In the genomic region with DNA sequence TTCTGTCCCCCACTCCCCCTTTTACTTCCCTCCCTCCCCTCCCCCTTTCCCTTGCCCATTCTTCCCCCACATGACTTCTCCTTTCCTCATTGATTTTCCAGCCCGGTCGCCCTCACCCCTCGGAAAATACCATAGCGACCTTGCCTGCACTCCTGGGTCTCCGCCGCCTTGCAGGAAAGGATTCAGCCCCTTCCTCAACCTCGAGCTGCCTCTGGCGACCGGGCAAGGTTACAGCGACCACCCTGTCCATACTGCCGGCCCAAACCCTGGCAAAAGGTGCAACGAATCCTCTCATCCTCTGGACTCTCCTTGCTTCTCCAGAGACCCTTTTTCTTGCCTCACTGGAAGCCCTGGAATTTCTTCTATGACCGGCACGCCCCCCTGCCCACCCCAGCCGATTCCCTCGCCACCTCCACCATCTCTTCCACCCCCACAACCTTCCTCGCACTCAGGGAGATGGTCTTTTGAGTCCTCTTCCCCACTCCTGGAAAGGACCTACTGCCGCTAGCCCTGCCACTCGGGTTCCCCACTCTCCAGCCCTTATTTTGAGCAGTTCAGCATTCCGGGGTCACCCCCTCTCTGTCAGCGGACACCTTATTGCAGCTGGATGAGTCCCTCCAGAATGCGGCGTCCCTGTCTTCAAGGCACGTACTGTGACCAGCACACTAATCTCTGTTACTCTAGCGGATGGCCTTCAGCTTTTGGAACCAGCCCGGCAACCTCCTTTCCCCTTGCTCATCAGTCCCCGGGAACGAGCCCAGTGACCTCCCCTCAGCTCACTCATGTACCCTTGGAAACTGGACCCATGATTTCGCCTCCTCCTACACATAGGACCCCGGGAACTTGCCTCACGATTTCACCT, we compare ENCODE assay signal across 7 cellular contexts. TPM values are rescaled to one million over a fixed set of nuclear protein-coding genes. Genes with fewer than 3 reads are reported as not detected.
DNase-seq lines count a peak whose midpoint lies in the region; ATAC-seq, FAIRE-seq and TF ChIP-seq lines count a peak whose summit lies in the region.
"Had no signal": no experiment of that assay in that cellular context is flagged by ENCODE, and none has a peak within 500 bp of the region (broad histone marks: within the 10 kb centered on the region; RNA-seq: fewer than 3 reads in every experiment).

No MANE protein-coding gene starts in this region.

- DNase-seq in HCT116 (ENCODE audit: low read depth, low spot score) (no peak), bronchial epithelial cell (ENCODE audit: low read depth) (no peak), neural progenitor cell (ENCODE audit: low spot score) (peak; percentile 10), GM20000 (ENCODE audit: low spot score) (no peak), NCI-H1694 (lab: John Stamatoyannopoulos, UW) (no peak), GDM1 (lab: John Stamatoyannopoulos, UW) (no peak)

- ATAC-seq in HCT116 = no peak

- H3K9me3 ChIP-seq in HCT116 (ENCODE audit: control insufficient read depth in 1 of 2, insufficient read depth in 1 of 2, low read depth in 1 of 2, low read length in 2 of 2) (no peaks in the 10 kb centered on the region), neural progenitor cell (ENCODE audit: low read depth) (no peaks in the 10 kb centered on the region)

- H3K9me3 Mint-ChIP-seq in neural progenitor cell = peaks cover 2% of the 10 kb centered on the region

- BruUV-seq in HCT116 (replicated peaks; lab: Mats Ljungman, UMichigan) = no TSS peak

- RAD21 ChIA-PET in HCT116 (lab: Charles Lee; ENCODE audit: low non-redundant PET in 1 of 2, low total read pairs in 2 of 2, uncharacterized antibody in 2 of 2, unreplicated experiment in 2 of 2) = no interaction called here

- peak overlapping the region; percentile 94 for H3K9ac ChIP-seq in HCT116 (ENCODE audit: low read length)
- H3K9ac ChIP-seq in neural progenitor cell = no peak overlapping the region

- H3K4me3 ChIP-seq in HCT116 (replicated peaks in 1 of 2; ENCODE audit: low read depth in 1 of 2, low read length in 2 of 2) (peak overlapping the region; percentile 75 to 83), bronchial epithelial cell (ENCODE audit: low read depth, low read length) (peak overlapping the region; percentile 58), neural progenitor cell (peak overlapping the region; percentile 67)

- H3K4me2 ChIP-seq in HCT116 (ENCODE audit: low read length) (peak overlapping the region; percentile 90), neural progenitor cell (peak overlapping the region; percentile 80)

- peaks cover 29% of the 10 kb centered on the region for H3K4me1 Mint-ChIP-seq in neural progenitor cell

- H3K27me3 ChIP-seq in HCT116 (ENCODE audit: insufficient read depth, low read length) (no peaks in the 10 kb centered on the region), bronchial epithelial cell (ENCODE audit: control insufficient read depth, insufficient read depth, low read length) (no peaks in the 10 kb centered on the region), neural progenitor cell (no peaks in the 10 kb centered on the region)

- peak overlapping the region; percentile 100 for H3K4me3 Mint-ChIP-seq in neural progenitor cell

- H3K79me2 ChIP-seq in HCT116 (ENCODE audit: insufficient read depth, low read length) (peaks cover 31% of the 10 kb centered on the region), neural progenitor cell (ENCODE audit: low read depth) (no peaks in the 10 kb centered on the region)

- H3K4me1 ChIP-seq in HCT116 (ENCODE audit: control insufficient read depth in 1 of 2, insufficient read depth in 2 of 2, low read length in 2 of 2) (peaks cover 18 to 35% of the 10 kb centered on the region in 2 experiments), neural progenitor cell (no peaks in the 10 kb centered on the region)

- H4K20me1 ChIP-seq in HCT116 (ENCODE audit: insufficient read depth) (no peaks in the 10 kb centered on the region), neural progenitor cell (ENCODE audit: low read depth) (no peaks in the 10 kb centered on the region)

- peaks cover 8% of the 10 kb centered on the region for H3K27me3 Mint-ChIP-seq in neural progenitor cell (ENCODE audit: insufficient read depth, low read depth)

- H2AFZ ChIP-seq in HCT116 (ENCODE audit: low read depth, low read length, poor library complexity, severe bottlenecking) = no peak overlapping the region
- peak overlapping the region; percentile 75 for H2AFZ ChIP-seq in neural progenitor cell (replicated peaks)

- peaks cover 9% of the 10 kb centered on the region for H3K36me3 Mint-ChIP-seq in neural progenitor cell

- CTCF ChIA-PET in HCT116 (lab: Charles Lee) = interaction anchor here (1.2 to 1.7 kb wide), 2 partner anchors 7 to 8 kb away, joined by 4 read pairs; no protein-coding TSS in a partner anchor

- H3K36me3 ChIP-seq in HCT116 (ENCODE audit: control insufficient read depth in 1 of 2, insufficient read depth in 2 of 2, low read length in 2 of 2) = peaks cover 7 to 12% of the 10 kb centered on the region in 2 experiments; a peak in 2 of 4 replicates
- H3K36me3 ChIP-seq in bronchial epithelial cell (ENCODE audit: control insufficient read depth, insufficient read depth, low read length) = peaks cover 15% of the 10 kb centered on the region
- no peaks in the 10 kb centered on the region for H3K36me3 ChIP-seq in neural progenitor cell

- peak overlapping the region; percentile 87 for H3K27ac Mint-ChIP-seq in neural progenitor cell

- H3K9me2 ChIP-seq in HCT116 (ENCODE audit: insufficient read depth) = no peaks in the 10 kb centered on the region

- no peak for TF ChIP-seq CTCF in HCT116 (IDR thresholded peaks at IDR 0.05 in 2 of 3, conservative IDR thresholded peaks at IDR 0.05 in 1 of 3; ENCODE audit: borderline replicate concordance in 1 of 3, insufficient read depth in 1 of 3, low read depth in 2 of 3, low read length in 2 of 3)
- TF ChIP-seq CTCF in bronchial epithelial cell (IDR thresholded peaks at IDR 0.05; ENCODE audit: insufficient read depth, low read length, severe bottlenecking) = no peak
- TF ChIP-seq CTCF in neural progenitor cell (IDR thresholded peaks at IDR 0.05) = no peak
- no peak for TF ChIP-seq CTCF in GM20000 (IDR thresholded peaks at IDR 0.05; ENCODE audit: extremely low read depth, missing control alignments)

- intact Hi-C loops in HCT116 (cut with micrococcal nuclease) = loop anchor here (2.0 kb wide), 1 partner anchor 39 kb away; a partner anchor contains a TSS

- TF ChIP-seq RAD21 in HCT116 (IDR thresholded peaks at IDR 0.05; ENCODE audit: low read depth) = no peak

- H3K27ac ChIP-seq in HCT116 (ENCODE audit: low read depth, low read length) (peak overlapping the region; percentile 97), neural progenitor cell (peak overlapping the region; percentile 11)

- FAIRE-seq in bronchial epithelial cell (lab: Jason Lieb, UNC) = no peak
- FAIRE-seq: islet of Langerhans had no signal

- POLR2A ChIA-PET in HCT116 (lab: Charles Lee) = interaction anchor here (1.6 to 1.7 kb wide), 2 partner anchors 8 to 94 kb away, joined by 4 to 11 read pairs; a partner anchor contains a TSS

- TF ChIP-seq POLR2A in HCT116 (IDR thresholded peaks at IDR 0.05; ENCODE audit: borderline replicate concordance, extremely low read depth, insufficient read depth, insufficient read length) = no peak

- H3F3A ChIP-seq in neural progenitor cell (ENCODE audit: low read depth) = peaks cover 33% of the 10 kb centered on the region

TF ChIP-seq in HCT116, 20 proteins besides CTCF, POLR2A, EP300 and RAD21:
- TF ChIP-seq ELF1 (IDR thresholded peaks at IDR 0.05; ENCODE audit: borderline replicate concordance, low read depth) (no peak), ZNF274 (IDR thresholded peaks at IDR 0.05; ENCODE audit: low read depth, low read length) (no peak), EZH2 (IDR thresholded peaks at IDR 0.05) (no peak), EGR1 (IDR thresholded peaks at IDR 0.05; ENCODE audit: low read depth) (no peak), EZH2phosphoT487 (IDR thresholded peaks at IDR 0.05; ENCODE audit: borderline replicate concordance) (no peak), SIN3A (IDR thresholded peaks at IDR 0.05; ENCODE audit: low read depth) (no peak), JUND (IDR thresholded peaks at IDR 0.05) (no peak)
- TF ChIP-seq, protein P1, sequence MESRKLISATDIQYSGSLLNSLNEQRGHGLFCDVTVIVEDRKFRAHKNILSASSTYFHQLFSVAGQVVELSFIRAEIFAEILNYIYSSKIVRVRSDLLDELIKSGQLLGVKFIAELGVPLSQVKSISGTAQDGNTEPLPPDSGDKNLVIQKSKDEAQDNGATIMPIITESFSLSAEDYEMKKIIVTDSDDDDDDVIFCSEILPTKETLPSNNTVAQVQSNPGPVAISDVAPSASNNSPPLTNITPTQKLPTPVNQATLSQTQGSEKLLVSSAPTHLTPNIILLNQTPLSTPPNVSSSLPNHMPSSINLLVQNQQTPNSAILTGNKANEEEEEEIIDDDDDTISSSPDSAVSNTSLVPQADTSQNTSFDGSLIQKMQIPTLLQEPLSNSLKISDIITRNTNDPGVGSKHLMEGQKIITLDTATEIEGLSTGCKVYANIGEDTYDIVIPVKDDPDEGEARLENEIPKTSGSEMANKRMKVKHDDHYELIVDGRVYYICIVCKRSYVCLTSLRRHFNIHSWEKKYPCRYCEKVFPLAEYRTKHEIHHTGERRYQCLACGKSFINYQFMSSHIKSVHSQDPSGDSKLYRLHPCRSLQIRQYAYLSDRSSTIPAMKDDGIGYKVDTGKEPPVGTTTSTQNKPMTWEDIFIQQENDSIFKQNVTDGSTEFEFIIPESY (IDR thresholded peaks at IDR 0.05; ENCODE audit: extremely low read depth, insufficient replicate concordance, low read length) = no peak

RNA-seq across cellular contexts. Expression of a gene that starts 0.8 kb away (rescaled TPM):
- total RNA-seq in HCT116 (2021; ENCODE audit: unreplicated experiment) = 27.8 TPM
- polyA plus RNA-seq in HCT116 (2012) = 25.0 and 27.7 TPM in 2 replicates
- total RNA-seq in bronchial epithelial cell = 9.0 and 12.0 TPM in 2 replicates
- 12.4 and 17.0 TPM in 2 replicates for total RNA-seq in neural progenitor cell (ENCODE audit: low replicate concordance)

RNA-seq across cellular contexts. Expression of a gene that starts 38.0 kb away (rescaled TPM):
- total RNA-seq in HCT116 (2021; ENCODE audit: unreplicated experiment) (514 TPM), bronchial epithelial cell (534 and 762 TPM in 2 replicates), neural progenitor cell (ENCODE audit: low replicate concordance) (613 and 872 TPM in 2 replicates)
- 566 and 607 TPM in 2 replicates for polyA plus RNA-seq in HCT116 (2012)

RNA-seq across cellular contexts. Expression of a gene that starts 38.0 kb away (rescaled TPM):
- 38.1 TPM for total RNA-seq in HCT116 (2021; ENCODE audit: unreplicated experiment)
- polyA plus RNA-seq in HCT116 (2012) = 30.8 and 32.6 TPM in 2 replicates
- total RNA-seq in bronchial epithelial cell = 53.7 and 71.6 TPM in 2 replicates
- 43.1 and 86.2 TPM in 2 replicates for total RNA-seq in neural progenitor cell (ENCODE audit: low replicate concordance)

RNA-seq across cellular contexts. Expression of a gene that starts 52.7 kb away (rescaled TPM):
- total RNA-seq in HCT116 (2021; ENCODE audit: unreplicated experiment) = 24.8 TPM
- 18.9 and 21.9 TPM in 2 replicates for polyA plus RNA-seq in HCT116 (2012)
- 10.2 and 10.5 TPM in 2 replicates for total RNA-seq in bronchial epithelial cell
- 13.9 and 40.4 TPM in 2 replicates for total RNA-seq in neural progenitor cell (ENCODE audit: low replicate concordance)
